Comparison of ENCODE assay signal across 12 cellular contexts in genomic region chr1:211331011-211331709, GRCh38. TPM values are rescaled to one million over a fixed set of nuclear protein-coding genes. Genes with fewer than 3 reads are reported as not detected.
DNase-seq lines count a peak whose midpoint lies in the region; ATAC-seq, FAIRE-seq and TF ChIP-seq lines count a peak whose summit lies in the region.
"Had no signal": no experiment of that assay in that cellular context is flagged by ENCODE, and none has a peak within 500 bp of the region (broad histone marks: within the 10 kb centered on the region; RNA-seq: fewer than 3 reads in every experiment).

No MANE protein-coding gene starts in this region.

- H3K27ac Mint-ChIP-seq in T-helper 1 cell treated with Interleukin-12 subunit alpha and Interleukin-12 subunit beta and Interleukin-4 antibody, amounts not matched to agents 30 μg/mL and 1 μg/mL, for 36 hours, result no peak overlapping the region
- H3K27ac Mint-ChIP-seq in osteocyte (ENCODE audit: unreplicated experiment), result peak overlapping the region; percentile 46

- H3K27ac ChIP-seq in GM12878 (ENCODE audit: control insufficient read depth, insufficient read depth), result no peak overlapping the region
- H3K27ac ChIP-seq in right cardiac atrium (ENCODE audit: low read length), result no peak overlapping the region

- H3K4me3 ChIP-seq in GM12878 (no peak overlapping the region), right cardiac atrium (ENCODE audit: low read length) (no peak overlapping the region)
- H3K4me3 ChIP-seq: esophagus squamous epithelium had no signal

- peaks cover 76% of the 10 kb centered on the region for H3K4me1 Mint-ChIP-seq in T-helper 1 cell treated with Interleukin-12 subunit alpha and Interleukin-12 subunit beta and Interleukin-4 antibody, amounts not matched to agents 30 μg/mL and 1 μg/mL, for 36 hours (ENCODE audit: low read depth)
- peaks cover 73% of the 10 kb centered on the region for H3K4me1 Mint-ChIP-seq in osteocyte (ENCODE audit: unreplicated experiment)

- CTCF ChIA-PET in GM12878 (lab: Yijun Ruan, JAX), result interaction anchor here (1.3 to 11.0 kb wide), 3 partner anchors 8 to 183 kb away, joined by 3 to 99 read pairs (median 9); no protein-coding TSS in a partner anchor

- H3K9ac ChIP-seq in GM12878 (ENCODE audit: control insufficient read depth, insufficient read depth, low read length), result no peak overlapping the region

- H3K27me3 ChIP-seq in GM12878 (replicated peaks in 1 of 2; ENCODE audit: control insufficient read depth in 2 of 2, insufficient read depth in 2 of 2, low read length in 1 of 2), result no peaks in the 10 kb centered on the region
- no peaks in the 10 kb centered on the region for H3K27me3 ChIP-seq in right cardiac atrium (ENCODE audit: control insufficient read depth, insufficient read depth)
- H3K27me3 ChIP-seq: esophagus squamous epithelium had no signal

- no peaks in the 10 kb centered on the region for H3K9me3 Mint-ChIP-seq in T-helper 1 cell treated with Interleukin-12 subunit alpha and Interleukin-12 subunit beta and Interleukin-4 antibody, amounts not matched to agents 30 μg/mL and 1 μg/mL, for 36 hours
- no peaks in the 10 kb centered on the region for H3K9me3 Mint-ChIP-seq in osteocyte (ENCODE audit: unreplicated experiment)

- in situ Hi-C loops in GM12878 (cut with MboI), result no loop called here

- TF ChIP-seq RAD21 in GM12878 (IDR thresholded peaks at IDR 0.05; ENCODE audit: insufficient read depth, low read depth, low read length), result no peak

- RAD21 ChIA-PET in GM12878 (lab: Charles Lee; ENCODE audit: unreplicated experiment), result interaction anchor here (3.7 kb wide), 1 partner anchor 16 kb away, joined by 13 read pairs; no protein-coding TSS in a partner anchor

- TF ChIP-seq POLR2A in GM12878 (IDR thresholded peaks at IDR 0.05; ENCODE audit: low read depth, low read length), result no peak

- H3K4me1 ChIP-seq in GM12878 (ENCODE audit: control insufficient read depth, insufficient read depth, low read length) (peaks cover 54% of the 10 kb centered on the region), right cardiac atrium (ENCODE audit: control insufficient read depth, insufficient read depth, low read length) (peaks cover 4% of the 10 kb centered on the region)

- POLR2A ChIA-PET in GM12878 (lab: Charles Lee), result interaction anchor here (0.5 to 0.7 kb wide), 3 partner anchors 102 to 748 kb away, joined by 3 to 4 read pairs (median 3); no protein-coding TSS in a partner anchor

- H4K20me1 ChIP-seq in GM12878 (ENCODE audit: control insufficient read depth, insufficient read depth), result no peaks in the 10 kb centered on the region

- no peak for DNase-seq in T-helper 1 cell
- DNase-seq in M059J (ENCODE audit: low read depth), result peak; percentile 68
- DNase-seq in GM12878 (ENCODE audit: low read depth, low spot score), result no peak
- no peak for DNase-seq in osteocyte (ENCODE audit: extremely low spot score, unreplicated experiment)
- DNase-seq in NCI-H1436 treated with DMSO at 0.1 percent for 48 hours (lab: John Stamatoyannopoulos, UW), result no peak
- DNase-seq in right cardiac atrium, result no peak
- DNase-seq: esophagus squamous epithelium, Kasumi-1, OCI-M1 had no signal

- ATAC-seq in GM12878, result no peak
- no peak for ATAC-seq in GM18861 (IDR thresholded peaks at IDR 0.05; ENCODE audit: unreplicated experiment)
- no peak for ATAC-seq in right cardiac atrium

- H3K79me2 ChIP-seq in GM12878 (ENCODE audit: control insufficient read depth, insufficient read depth, low read length), result peaks cover 96% of the 10 kb centered on the region

- H3K36me3 ChIP-seq in GM12878 (ENCODE audit: control insufficient read depth in 2 of 2, insufficient read depth in 2 of 2, low read length in 1 of 2), result 0 out of 4 replicates have a peak, but pooled peaks cover 0 to 4% of the 10 kb centered on the region in 2 experiments
- H3K36me3 ChIP-seq: esophagus squamous epithelium had no signal

- no peaks in the 10 kb centered on the region for H3K27me3 Mint-ChIP-seq in T-helper 1 cell treated with Interleukin-12 subunit alpha and Interleukin-12 subunit beta and Interleukin-4 antibody, amounts not matched to agents 30 μg/mL and 1 μg/mL, for 36 hours (ENCODE audit: low read depth)
- no peaks in the 10 kb centered on the region for H3K27me3 Mint-ChIP-seq in osteocyte (ENCODE audit: unreplicated experiment)

- peak overlapping the region; percentile 12 for H3K4me3 Mint-ChIP-seq in T-helper 1 cell treated with Interleukin-12 subunit alpha and Interleukin-12 subunit beta and Interleukin-4 antibody, amounts not matched to agents 30 μg/mL and 1 μg/mL, for 36 hours
- no peak overlapping the region for H3K4me3 Mint-ChIP-seq in osteocyte (ENCODE audit: unreplicated experiment)

- H2AFZ ChIP-seq in GM12878 (ENCODE audit: control insufficient read depth, low read depth, low read length), result no peak overlapping the region

- no peak for FAIRE-seq in GM12878 (lab: Jason Lieb, UNC)
- FAIRE-seq: A204.1 had no signal

- intact Hi-C loops in GM12878 (cut with micrococcal nuclease; ENCODE audit: unreplicated experiment), result no loop called here
- intact Hi-C loops in right cardiac atrium (cut with DNase I), result no loop called here

- SMC1A ChIA-PET in GM12878 (lab: Charles Lee; ENCODE audit: uncharacterized antibody, unreplicated experiment), result interaction anchor here (0.8 to 1.6 kb wide), 3 partner anchors 8 to 12 kb away, joined by 3 to 4 read pairs (median 4); no protein-coding TSS in a partner anchor

- no peak for TF ChIP-seq EP300 in GM12878 (IDR thresholded peaks at IDR 0.05; ENCODE audit: borderline replicate concordance in 1 of 2, control insufficient read depth in 1 of 2, low read depth in 2 of 2, low read length in 2 of 2)

- TF ChIP-seq CTCF in GM12878 (IDR thresholded peaks at IDR 0.05 in 2 of 3, conservative IDR thresholded peaks at IDR 0.05 in 1 of 3; ENCODE audit: control insufficient read depth in 2 of 3, extremely low read depth in 1 of 3, insufficient read depth in 1 of 3, low read depth in 3 of 3, low read length in 3 of 3) (no peak), osteocyte (IDR thresholded peaks at IDR 0.05) (no peak)

- H3K4me2 ChIP-seq in GM12878 (ENCODE audit: control insufficient read depth, insufficient read depth), result peak overlapping the region; percentile 99; the same call in 1 of the 2 replicates

- H3K9me3 ChIP-seq in GM12878 (replicated peaks; ENCODE audit: control insufficient read depth, insufficient read depth, low read length) (no peaks in the 10 kb centered on the region), right cardiac atrium (ENCODE audit: control insufficient read depth, low read length) (no peaks in the 10 kb centered on the region)
- H3K9me3 ChIP-seq: esophagus squamous epithelium had no signal

- BruUV-seq in GM12878 (replicated peaks; lab: Mats Ljungman, UMichigan), result no TSS peak

- peaks cover 29% of the 10 kb centered on the region for H3K36me3 Mint-ChIP-seq in T-helper 1 cell treated with Interleukin-12 subunit alpha and Interleukin-12 subunit beta and Interleukin-4 antibody, amounts not matched to agents 30 μg/mL and 1 μg/mL, for 36 hours (ENCODE audit: low read depth)
- peaks cover 7% of the 10 kb centered on the region for H3K36me3 Mint-ChIP-seq in osteocyte (ENCODE audit: unreplicated experiment)

- WGBS in GM12878 (ENCODE audit: insufficient coverage, insufficient replicate concordance, low lambda C conversion rate, missing lambda C conversion rate), result 80% methylated on average over 3 of the region's 3 CpGs
- 95% methylated on average over 3 of the region's 3 CpGs for WGBS in right cardiac atrium

TF ChIP-seq in GM12878, 131 proteins besides CTCF, POLR2A, EP300 and RAD21:
- no peak for TF ChIP-seq IKZF1 (conservative IDR thresholded peaks at IDR 0.05)
- TF ChIP-seq CBX3 (IDR thresholded peaks at IDR 0.05; ENCODE audit: borderline replicate concordance, low read depth), result no peak
TF ChIP-seq in GM12878: peak in this region for 0.

RNA-seq across cellular contexts. Expression of gene TRAF5, which starts 4.5 kb away (rescaled TPM):
- total RNA-seq in M059J (2014; rRNA removed; shearing (Covaris generic)), result 1.5 and 3.1 TPM in 2 replicates
- 149 and 152 TPM in 2 replicates for total RNA-seq in GM12878 (2013; cell fraction: nucleolus; rRNA removed)
- 35.3 and 36.1 TPM in 2 replicates for total RNA-seq in GM12878 (2014; rRNA removed)
- total RNA-seq in GM12878 (2014; rRNA removed; fragmentation: Illumina TruSeq; extraction: Trizol), result 25.0 and 26.5 TPM in 2 replicates
- 25.7 and 27.6 TPM in 2 replicates for total RNA-seq in GM12878 (2021)
- polyA plus RNA-seq in GM12878 (2011; ENCODE audit: low read depth), result 17.0 TPM
- 36.5 and 49.7 TPM in 2 replicates for polyA plus RNA-seq in GM12878 (2011; rRNA removed)
- 23.0 TPM in 2 replicates for polyA plus RNA-seq in GM12878 (2011; cell fraction: cytosol; rRNA removed)
- polyA plus RNA-seq in GM12878 (2011; cell fraction: nucleus; rRNA removed), result 96.9 and 102 TPM in 2 replicates
- 18.6 and 25.1 TPM in 2 replicates for polyA plus RNA-seq in GM12878 (2012)
- polyA plus RNA-seq in GM12878 (2014; fragmentation: Illumina TruSeq; extraction: Trizol), result 36.4 and 48.6 TPM in 2 replicates
- 10 to 100 TPM; 10.6 to 11.8 TPM for polyA plus RNA-seq in GM12878 (2014; fragmentation: Nextera tagmentation; extraction: Ambion mirVana)
- 30.8 and 34.4 TPM in 2 replicates for polyA plus RNA-seq in GM12878 (2014; rRNA removed)
- 10 to 100 TPM; 16.7 to 19.7 TPM for polyA plus RNA-seq in GM12878 (2016; fragmentation: Nextera tagmentation; extraction: Ambion mirVana)
- polyA minus RNA-seq in GM12878 (2011; rRNA and poly(A)+ RNA removed), result 24.5 and 25.3 TPM in 2 replicates
- polyA minus RNA-seq in GM12878 (2011; cell fraction: cytosol; rRNA and poly(A)+ RNA removed), result 8.7 and 9.8 TPM in 2 replicates
- polyA minus RNA-seq in GM12878 (2011; cell fraction: nucleus; rRNA and poly(A)+ RNA removed), result 45.0 and 64.3 TPM in 2 replicates
- total RNA-seq in osteocyte, result 44.8 and 45.2 TPM in 2 replicates
- 1 to 10 TPM; 2.5 to 4.3 (median 3.0) TPM for total RNA-seq in right cardiac atrium
- polyA plus RNA-seq in right cardiac atrium, result 2.6 TPM
